31 cellular contexts compared by ENCODE assay signal in the genomic region with DNA sequence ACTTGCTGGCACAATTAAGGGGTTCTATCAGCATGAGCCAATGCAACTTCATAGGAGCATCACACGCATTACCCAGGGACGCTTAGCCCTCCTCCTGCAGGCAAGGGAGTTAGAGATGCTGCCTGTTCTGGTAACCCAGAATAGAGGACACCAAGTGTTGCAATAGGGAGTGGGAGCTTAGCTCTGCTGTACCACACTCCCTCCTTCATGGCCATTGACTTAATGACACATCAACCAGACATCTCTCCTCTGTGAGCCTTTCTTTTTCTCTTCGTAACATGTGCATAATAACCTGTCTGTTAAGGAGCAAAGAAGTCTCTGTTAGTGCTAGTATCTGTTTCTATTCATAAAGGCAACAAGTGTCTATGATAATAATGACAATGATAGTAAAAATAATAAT.
"Had no signal": no experiment of that assay in that cellular context is flagged by ENCODE, and none has a peak within 500 bp of the region (broad histone marks: within the 10 kb centered on the region; RNA-seq: fewer than 3 reads in every experiment).

No MANE protein-coding gene starts in this region.

- H3K4me3 Mint-ChIP-seq: activated B cell treated with CpG ODN at 0.5 μM for 24 hours; activated CD4-positive, alpha-beta memory T cell treated with anti-CD3 and anti-CD28 coated beads for 36 hours; activated naive CD4-positive, alpha-beta T cell treated with anti-CD3 and anti-CD28 coated beads for 36 hours; activated naive CD8-positive, alpha-beta T cell; activated naive CD8-positive, alpha-beta T cell treated with anti-CD3 and anti-CD28 coated beads, Interleukin-2, amount 50 U/mL, for 24 hours; activated T-cell treated with anti-CD3 and anti-CD28 coated beads, Interleukin-2, amount 50 U/mL, for 4 hours; activated T-helper 1 cell treated with anti-CD3 and anti-CD28 coated beads, Interleukin-12 subunit alpha, Interleukin-12 subunit beta, Interleukin-2, Interleukin-4 antibody, amounts not matched to agents 30 ng/mL and 10 ng/mL and 1 ng/mL, durations not matched to agents 14 hours and 24 hours and 36 hours; central memory CD8-positive, alpha-beta T cell; T-cell; T-helper 17 cell had no signal

- H3K27ac Mint-ChIP-seq: activated B cell treated with CpG ODN at 0.5 μM for 24 hours; activated CD4-positive, alpha-beta memory T cell treated with anti-CD3 and anti-CD28 coated beads for 36 hours; activated naive CD4-positive, alpha-beta T cell treated with anti-CD3 and anti-CD28 coated beads for 36 hours; activated naive CD8-positive, alpha-beta T cell; activated naive CD8-positive, alpha-beta T cell treated with anti-CD3 and anti-CD28 coated beads, Interleukin-2, amount 50 U/mL, for 24 hours; activated T-helper 1 cell treated with anti-CD3 and anti-CD28 coated beads, Interleukin-12 subunit alpha, Interleukin-12 subunit beta, Interleukin-2, Interleukin-4 antibody, amounts not matched to agents 30 ng/mL and 10 ng/mL and 1 ng/mL, durations not matched to agents 14 hours and 24 hours and 36 hours; T-cell; T-helper 17 cell had no signal

- H3K36me3 Mint-ChIP-seq: activated CD4-positive, alpha-beta memory T cell treated with anti-CD3 and anti-CD28 coated beads for 36 hours; activated naive CD8-positive, alpha-beta T cell; T-cell had no signal

- DNase-seq: activated B cell treated with CpG ODN at 0.5 μM for 24 hours; activated CD4-positive, alpha-beta memory T cell treated with anti-CD3 and anti-CD28 coated beads for 36 hours; activated CD4-positive, alpha-beta T cell treated with anti-CD3 and anti-CD28 coated beads for 4 hours; activated CD4-positive, alpha-beta T cell treated with anti-CD3 and anti-CD28 coated beads, Interleukin-2, amount 50 U/mL, for 1 hour; activated CD4-positive, CD25-positive, alpha-beta regulatory T cell treated with anti-CD3 and anti-CD28 coated beads, Interleukin-2, amount 50 U/mL, for 72 hours; activated CD8-positive, alpha-beta memory T cell treated with anti-CD3 and anti-CD28 coated beads, Interleukin-2, amount 50 U/mL, for 4 hours; activated gamma-delta T cell treated with Interleukin-2 at 50 U/mL for 16 hours; activated naive CD4-positive, alpha-beta T cell treated with anti-CD3 and anti-CD28 coated beads for 36 hours; activated naive CD8-positive, alpha-beta T cell treated with anti-CD3 and anti-CD28 coated beads, Interleukin-2, amount 50 U/mL, for 24 hours; activated T-cell treated with anti-CD3 and anti-CD28 coated beads for 4 hours; activated T-cell treated with anti-CD3 and anti-CD28 coated beads, Interleukin-2, amount 50 U/mL, for 4 hours; amniotic stem cell; NCI-H1105; NCI-H1417 treated with DMSO at 0.1 percent for 48 hours; NCI-H187 treated with DMSO at 0.1 percent for 48 hours; NCI-H2081; NCI-H226; NCI-H446 treated with DMSO at 0.1 percent for 48 hours; NCI-H524; NCI-H69; PC-3; Peyer's patch; SIG-M5; T-cell; T-helper 17 cell; T-helper 9 cell had no signal

- H3K4me1 Mint-ChIP-seq: activated naive CD8-positive, alpha-beta T cell treated with anti-CD3 and anti-CD28 coated beads, Interleukin-2, amount 50 U/mL, for 24 hours; central memory CD8-positive, alpha-beta T cell; T-cell; T-helper 17 cell had no signal

- H3K27me3 Mint-ChIP-seq: activated CD4-positive, alpha-beta memory T cell treated with anti-CD3 and anti-CD28 coated beads for 36 hours; activated naive CD8-positive, alpha-beta T cell treated with anti-CD3 and anti-CD28 coated beads, Interleukin-2, amount 50 U/mL, for 24 hours; central memory CD8-positive, alpha-beta T cell had no signal

- H3K9me3 Mint-ChIP-seq: activated B cell treated with CpG ODN at 0.5 μM for 24 hours; activated CD4-positive, alpha-beta memory T cell treated with anti-CD3 and anti-CD28 coated beads for 36 hours; activated naive CD4-positive, alpha-beta T cell treated with anti-CD3 and anti-CD28 coated beads for 36 hours; activated naive CD8-positive, alpha-beta T cell treated with anti-CD3 and anti-CD28 coated beads, Interleukin-2, amount 50 U/mL, for 24 hours; activated T-cell treated with anti-CD3 and anti-CD28 coated beads, Interleukin-2, amount 50 U/mL, for 4 hours; activated T-helper 1 cell treated with anti-CD3 and anti-CD28 coated beads, Interleukin-12 subunit alpha, Interleukin-12 subunit beta, Interleukin-2, Interleukin-4 antibody, amounts not matched to agents 30 ng/mL and 10 ng/mL and 1 ng/mL, durations not matched to agents 14 hours and 24 hours and 36 hours; central memory CD8-positive, alpha-beta T cell; T-cell had no signal

- ATAC-seq: activated naive CD8-positive, alpha-beta T cell treated with anti-CD3 and anti-CD28 coated beads, Interleukin-2, amount 50 U/mL, for 24 hours; activated T-cell treated with anti-CD3 and anti-CD28 coated beads, Interleukin-2, amount 50 U/mL, for 4 hours; PC-3; Right ventricle myocardium inferior; SK-N-SH treated with all-trans-retinoic acid at 6 μM for 48 hours; T-cell; T-helper 17 cell had no signal
